In the genomic region with DNA sequence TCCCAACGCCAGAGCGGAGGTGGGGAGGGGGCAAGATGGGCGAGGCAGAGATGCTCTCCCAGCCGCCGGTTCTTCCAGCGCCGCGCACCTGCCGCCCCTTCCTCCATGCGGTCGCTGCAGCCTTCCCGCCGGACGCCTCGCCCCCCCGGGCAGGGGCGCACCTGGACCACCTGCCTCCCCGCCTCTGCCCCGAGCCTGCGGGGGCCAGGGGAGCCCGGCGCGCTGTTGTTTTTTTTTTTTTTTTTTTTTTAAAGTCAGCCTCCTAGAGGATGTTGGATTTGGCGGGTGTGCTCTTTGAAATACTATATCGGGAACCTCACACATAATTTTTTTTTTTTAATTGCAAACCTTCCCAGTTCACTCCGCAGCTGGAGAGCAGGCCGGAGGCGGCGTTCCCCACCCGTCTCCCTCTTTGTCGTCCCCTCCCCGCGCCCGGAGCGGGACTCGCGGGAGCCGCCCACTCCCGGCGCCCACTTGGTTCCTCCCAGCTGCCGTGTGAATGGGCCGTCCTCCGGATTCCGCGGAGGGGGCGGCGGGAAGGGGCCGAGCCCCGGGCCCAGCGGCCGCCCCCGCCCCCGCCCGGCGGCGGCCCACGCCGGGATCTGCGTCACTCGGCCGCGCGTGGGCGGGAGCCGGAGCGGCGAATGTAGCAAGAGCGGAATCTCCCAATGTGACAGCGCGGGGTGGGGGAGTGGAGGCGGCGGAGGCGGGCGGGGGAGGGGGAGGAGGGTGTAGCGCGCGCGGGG, we compare ENCODE assay signal across 8 cellular contexts. TPM values are rescaled to one million over a fixed set of nuclear protein-coding genes. Genes with fewer than 3 reads are reported as not detected.
DNase-seq lines count a peak whose midpoint lies in the region; ATAC-seq and TF ChIP-seq lines count a peak whose summit lies in the region.

No MANE protein-coding gene starts in this region.

- H3F3A ChIP-seq in DOHH2 (ENCODE audit: control insufficient read depth, insufficient read depth): peaks cover 13% of the 10 kb centered on the region

- H3K9me3 ChIP-seq in DOHH2 (ENCODE audit: control insufficient read depth, insufficient read depth, low read length) (no peaks in the 10 kb centered on the region), Karpas-422 (ENCODE audit: low read length) (no peaks in the 10 kb centered on the region), neuron (ENCODE audit: low read length) (no peaks in the 10 kb centered on the region), stomach smooth muscle (ENCODE audit: control insufficient read depth in 2 of 2, low read length in 2 of 2) (no peaks in the 10 kb centered on the region)

- H3K4me1 ChIP-seq in DOHH2 (ENCODE audit: control insufficient read depth, low read length): peaks cover 35% of the 10 kb centered on the region
- peaks cover 18% of the 10 kb centered on the region for H3K4me1 ChIP-seq in Karpas-422 (ENCODE audit: low read length)
- peaks cover 4% of the 10 kb centered on the region for H3K4me1 ChIP-seq in neuron (ENCODE audit: insufficient read depth, low read length)
- H3K4me1 ChIP-seq in stomach smooth muscle (ENCODE audit: control insufficient read depth, insufficient read depth, low read length): no peaks in the 10 kb centered on the region

- peaks cover 44% of the 10 kb centered on the region for H3K79me2 ChIP-seq in DOHH2 (ENCODE audit: control insufficient read depth, low read length)
- H3K79me2 ChIP-seq in Karpas-422 (ENCODE audit: low read length): peaks cover 6% of the 10 kb centered on the region; the same call in 1 of the 2 replicates

- ATAC-seq in GM21786 (IDR thresholded peaks at IDR 0.05; ENCODE audit: unreplicated experiment): peak; percentile 63

- H3K4me2 ChIP-seq in DOHH2 (ENCODE audit: low read length) (peak overlapping the region; percentile 74), Karpas-422 (ENCODE audit: low read depth, low read length, poor library complexity, severe bottlenecking) (peak overlapping the region; percentile 86)

- no peaks in the 10 kb centered on the region for H3K9me2 ChIP-seq in DOHH2 (replicated peaks; ENCODE audit: control insufficient read depth, low read length)
- H3K9me2 ChIP-seq in Karpas-422 (replicated peaks; ENCODE audit: insufficient read depth, low read length): no peaks in the 10 kb centered on the region

- peak overlapping the region; percentile 60 for H3K9ac ChIP-seq in Karpas-422 (ENCODE audit: low read length)
- H3K9ac ChIP-seq in stomach smooth muscle (ENCODE audit: low read length in 2 of 2): peak overlapping the region; percentile 73 to 77

- POLR2A ChIA-PET in RWPE1 (lab: Yijun Ruan, JAX; ENCODE audit: low non-redundant PET): no interaction called here

- H4K20me1 ChIP-seq in DOHH2 (ENCODE audit: control insufficient read depth, insufficient read depth, low read depth, low read length) (peaks cover 4% of the 10 kb centered on the region; the same call in 1 of the 2 replicates), Karpas-422 (ENCODE audit: insufficient read depth, low read depth, low read length) (no peaks in the 10 kb centered on the region)

- H3K36me3 ChIP-seq in DOHH2 (ENCODE audit: control insufficient read depth, low read length) (peaks cover 14% of the 10 kb centered on the region), Karpas-422 (ENCODE audit: insufficient read depth, low read length) (no peaks in the 10 kb centered on the region), neuron (ENCODE audit: insufficient read depth, low read length) (no peaks in the 10 kb centered on the region), stomach smooth muscle (ENCODE audit: control insufficient read depth in 2 of 2, insufficient read depth in 2 of 2, low read length in 2 of 2) (no peaks in the 10 kb centered on the region)

- TF ChIP-seq CTCF in DOHH2 (IDR thresholded peaks at IDR 0.05; ENCODE audit: low read depth, low read length, poor library complexity, severe bottlenecking): no peak
- TF ChIP-seq CTCF in RWPE1 (conservative IDR thresholded peaks at IDR 0.05; ENCODE audit: low read depth): no peak
- no peak for TF ChIP-seq CTCF in foreskin fibroblast (IDR thresholded peaks at IDR 0.05; ENCODE audit: low read depth, low read length)

- H3K4me3 ChIP-seq in DOHH2 (ENCODE audit: low read length) (peak overlapping the region; percentile 80), Karpas-422 (ENCODE audit: low read length) (peak overlapping the region; percentile 69), foreskin fibroblast (ENCODE audit: low read depth in 1 of 2, low read length in 2 of 2) (peak overlapping the region; percentile 60 to 67), neuron (ENCODE audit: low read length) (peak overlapping the region; percentile 73), stomach smooth muscle (ENCODE audit: low read length in 2 of 2) (peak overlapping the region; percentile 66 to 77)

- DNase-seq in Karpas-422: peak; percentile 76
- DNase-seq in RWPE1 (ENCODE audit: low spot score): peak; percentile 84
- DNase-seq in activated gamma-delta T cell (lab: John Stamatoyannopoulos, UW): peak; percentile 87
- peak; percentile 88 to 95 for DNase-seq in foreskin fibroblast

- H3K27me3 ChIP-seq in DOHH2 (ENCODE audit: control insufficient read depth, low read length) (no peaks in the 10 kb centered on the region), Karpas-422 (ENCODE audit: low read length) (no peaks in the 10 kb centered on the region), neuron (ENCODE audit: insufficient read depth, low read length) (no peaks in the 10 kb centered on the region), stomach smooth muscle (ENCODE audit: control insufficient read depth in 1 of 2, insufficient read depth in 2 of 2, low read length in 2 of 2) (no peaks in the 10 kb centered on the region)

- CTCF ChIA-PET in RWPE1 (lab: Yijun Ruan, JAX): interaction anchor here (0.7 kb wide), 2 partner anchors 200 to 443 kb away, joined by 3 read pairs; no protein-coding TSS in a partner anchor

- H3K27ac ChIP-seq in DOHH2 (ENCODE audit: low read depth, low read length) (peak overlapping the region; percentile 62), Karpas-422 (ENCODE audit: low read length) (no peak overlapping the region), RWPE1 (peak overlapping the region; percentile 99), stomach smooth muscle (ENCODE audit: low read length) (peak overlapping the region; percentile 68)

- peak overlapping the region; percentile 45; the same call in 1 of the 2 replicates for H2AFZ ChIP-seq in Karpas-422 (ENCODE audit: low read length)
- H2AFZ ChIP-seq in neuron (ENCODE audit: low read depth, low read length): peak overlapping the region; percentile 99

RNA-seq across cellular contexts. Expression of gene NAB1, which starts 0.4 kb away (rescaled TPM):
- total RNA-seq in Karpas-422 (2014; rRNA removed; shearing (Covaris generic); ENCODE audit: low replicate concordance): 15.7 and 19.6 TPM in 2 replicates
